Comparison of ENCODE assay signal across 11 cellular contexts in genomic region chr4:41144812-41145211, GRCh38.
DNase-seq lines count a peak whose midpoint lies in the region; ATAC-seq and TF ChIP-seq lines count a peak whose summit lies in the region.
"Had no signal": no experiment of that assay in that cellular context is flagged by ENCODE, and none has a peak within 500 bp of the region (broad histone marks: within the 10 kb centered on the region; RNA-seq: fewer than 3 reads in every experiment).

No MANE protein-coding gene starts in this region.

- peak overlapping the region in 9 of 10 donors; percentile 20 to 87 (median 72) for H3K27ac ChIP-seq in heart right ventricle
- H3K27ac ChIP-seq in ectodermal cell (ENCODE audit: insufficient read depth, low read depth, low read length, poor library complexity, severe bottlenecking) = peak overlapping the region; percentile 80
- peak overlapping the region; percentile 76 for H3K27ac ChIP-seq in upper lobe of right lung

- 83 to 86% methylated on average over 5 of the region's 5 CpGs for WGBS in heart right ventricle, 2 donors
- 78 to 81% methylated on average over 5 of the region's 5 CpGs for WGBS in ectodermal cell, 2 experiments

- DNase-seq in heart right ventricle = no peak
- DNase-seq in left ventricle myocardium superior = no peak
- DNase-seq in myocyte (ENCODE audit: low read depth) = peak; percentile 75
- no peak for DNase-seq in upper lobe of right lung
- no peak for DNase-seq in DMS79 (lab: John Stamatoyannopoulos, UW)
- DNase-seq: activated T-cell treated with anti-CD3 and anti-CD28 coated beads, Interleukin-2, amount 50 U/mL, for 72 hours; NCI-H446; stimulated activated CD4-positive, alpha-beta T cell treated with anti-CD3 and anti-CD28 coated beads, Interleukin-4, amount 100 ng/mL, for 24 hours had no signal

- H3K4me3 ChIP-seq in heart right ventricle = no peak overlapping the region
- H3K4me3 ChIP-seq in ectodermal cell (ENCODE audit: insufficient read depth, low read depth, low read length) = no peak overlapping the region
- H3K4me3 ChIP-seq in upper lobe of right lung = no peak overlapping the region

- ATAC-seq in heart right ventricle = peak in 1 of 8 donors; percentile 9
- no peak for ATAC-seq in left ventricle myocardium superior
- no peak for ATAC-seq in upper lobe of right lung
- ATAC-seq in GM21528 (IDR thresholded peaks at IDR 0.05; ENCODE audit: low FRiP score, unreplicated experiment) = no peak
- no peak for ATAC-seq in GM18502 (IDR thresholded peaks at IDR 0.05; ENCODE audit: poor library complexity, unreplicated experiment)
- ATAC-seq: activated T-cell treated with anti-CD3 and anti-CD28 coated beads, Interleukin-2, amount 50 U/mL, for 72 hours had no signal

- H3K4me1 ChIP-seq in heart right ventricle (peaks cover 0 to 71% (median 56%) of the 10 kb centered on the region in 9 donors), ectodermal cell (ENCODE audit: control insufficient read depth, insufficient read depth, low read length) (peaks cover 30% of the 10 kb centered on the region), upper lobe of right lung (peaks cover 53% of the 10 kb centered on the region)

- peaks cover 0 to 8% (median 0%) of the 10 kb centered on the region in 9 donors for H3K36me3 ChIP-seq in heart right ventricle
- no peaks in the 10 kb centered on the region for H3K36me3 ChIP-seq in ectodermal cell (ENCODE audit: control insufficient read depth, insufficient read depth, low read length)
- H3K36me3 ChIP-seq in upper lobe of right lung = no peaks in the 10 kb centered on the region

- H3K9me3 ChIP-seq in heart right ventricle (no peaks in the 10 kb centered on the region), ectodermal cell (ENCODE audit: control insufficient read depth, low read length) (no peaks in the 10 kb centered on the region), upper lobe of right lung (no peaks in the 10 kb centered on the region)

- intact Hi-C loops in heart right ventricle (cut with DNase I) (loop anchor here in 4 of 10 donors (5.0 to 10.0 kb wide), 3 partner anchors 60 to 93 kb away; partner anchors contain the start of gene APBB2 (in 2 of the 4)), left ventricle myocardium superior (cut with micrococcal nuclease) (no loop called here), upper lobe of right lung (cut with DNase I) (no loop called here)

- no peak for TF ChIP-seq CTCF in heart right ventricle (IDR thresholded peaks at IDR 0.05)
- TF ChIP-seq CTCF in upper lobe of right lung (IDR thresholded peaks at IDR 0.05) = no peak

- H3K27me3 ChIP-seq in heart right ventricle (no peaks in the 10 kb centered on the region), ectodermal cell (ENCODE audit: control insufficient read depth, insufficient read depth, low read length, poor library complexity, severe bottlenecking) (no peaks in the 10 kb centered on the region), upper lobe of right lung (no peaks in the 10 kb centered on the region)
